23 cellular contexts compared by ENCODE assay signal in the genomic region with DNA sequence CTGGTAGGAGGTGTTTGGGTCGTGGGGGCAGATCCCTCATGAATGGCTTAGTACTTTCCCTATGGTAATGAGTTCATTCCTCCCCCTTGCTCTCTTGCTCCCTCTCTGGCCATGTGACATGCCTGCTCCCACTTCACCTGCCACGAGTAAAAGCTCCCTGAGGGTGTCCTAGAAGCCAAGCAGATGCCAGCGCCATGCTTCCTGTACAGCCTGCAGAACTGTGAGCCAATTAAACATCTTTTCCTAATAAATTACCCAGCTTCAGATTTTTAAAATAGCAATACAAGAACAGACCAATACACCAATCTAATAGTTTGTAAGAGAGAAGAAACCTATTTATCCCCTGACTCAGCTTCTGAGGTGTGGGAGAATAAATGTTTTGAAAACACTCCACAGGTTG.
"Had no signal": no experiment of that assay in that cellular context is flagged by ENCODE, and none has a peak within 500 bp of the region (broad histone marks: within the 10 kb centered on the region; RNA-seq: fewer than 3 reads in every experiment).

No MANE protein-coding gene starts in this region.

- H3K27me3 Mint-ChIP-seq: activated naive CD4-positive, alpha-beta T cell treated with anti-CD3 and anti-CD28 coated beads, Interleukin-2, amount 50 U/mL, for 24 hours had no signal

- H3K4me3 Mint-ChIP-seq: activated CD4-positive, alpha-beta memory T cell treated with anti-CD3 and anti-CD28 coated beads for 36 hours; activated CD8-positive, alpha-beta memory T cell treated with anti-CD3 and anti-CD28 coated beads, Interleukin-2, amount 10 ng/mL, durations not matched to agents 7 days and 5 days; activated naive CD4-positive, alpha-beta T cell treated with anti-CD3 and anti-CD28 coated beads, Interleukin-2, amount 50 U/mL, for 24 hours; central memory CD8-positive, alpha-beta T cell; effector memory CD8-positive, alpha-beta T cell; naive thymus-derived CD4-positive, alpha-beta T cell; neural progenitor cell; stimulated activated naive B cell treated with anti-CD40 and anti-IgM and Interleukin-4, amounts not matched to agents 10 μg/mL and 1 μg/mL and 100 μg/mL, for 72 hours had no signal

- H3K27ac Mint-ChIP-seq: activated CD4-positive, alpha-beta memory T cell treated with anti-CD3 and anti-CD28 coated beads for 36 hours; activated CD8-positive, alpha-beta memory T cell treated with anti-CD3 and anti-CD28 coated beads, Interleukin-2, amount 10 ng/mL, durations not matched to agents 7 days and 5 days; activated naive CD4-positive, alpha-beta T cell treated with anti-CD3 and anti-CD28 coated beads, Interleukin-2, amount 50 U/mL, for 24 hours; effector memory CD8-positive, alpha-beta T cell; naive thymus-derived CD4-positive, alpha-beta T cell; neural progenitor cell; stimulated activated naive B cell treated with anti-CD40 and anti-IgM and Interleukin-4, amounts not matched to agents 10 μg/mL and 1 μg/mL and 100 μg/mL, for 72 hours had no signal

- H3K36me3 Mint-ChIP-seq: activated CD4-positive, alpha-beta memory T cell treated with anti-CD3 and anti-CD28 coated beads for 36 hours; activated CD8-positive, alpha-beta memory T cell treated with anti-CD3 and anti-CD28 coated beads, Interleukin-2, amount 10 ng/mL, durations not matched to agents 7 days and 5 days; immature natural killer cell; neural progenitor cell had no signal

- H3K27me3 ChIP-seq: adrenal gland, breast epithelium, neural progenitor cell, sigmoid colon, transverse colon, uterus had no signal

- H3K36me3 ChIP-seq: adrenal gland, breast epithelium, lower lobe of right lung, neural progenitor cell, sigmoid colon, transverse colon, uterus had no signal

- H3K4me1 Mint-ChIP-seq: neural progenitor cell had no signal

- H3K9me3 Mint-ChIP-seq: activated naive CD4-positive, alpha-beta T cell treated with anti-CD3 and anti-CD28 coated beads, Interleukin-2, amount 50 U/mL, for 24 hours; central memory CD8-positive, alpha-beta T cell had no signal

- DNase-seq: activated CD4-positive, alpha-beta memory T cell treated with anti-CD3 and anti-CD28 coated beads for 36 hours; activated CD8-positive, alpha-beta memory T cell treated with anti-CD3 and anti-CD28 coated beads, Interleukin-2, amount 10 ng/mL, durations not matched to agents 7 days and 5 days; activated gamma-delta T cell treated with Interleukin-2 at 50 U/mL for 16 hours; activated T-cell treated with anti-CD3 and anti-CD28 coated beads for 4 hours; adrenal gland; dorsolateral prefrontal cortex; effector memory CD8-positive, alpha-beta T cell; foreskin melanocyte; lower lobe of right lung; naive thymus-derived CD4-positive, alpha-beta T cell; sigmoid colon; stimulated activated CD4-positive, alpha-beta T cell treated with anti-CD3 and anti-CD28 coated beads, Interleukin-2, amount 100 ng/mL, for 48 hours; stimulated activated CD8-positive, alpha-beta memory T cell treated with anti-CD3 and anti-CD28 coated beads, Interleukin-4, amount 100 ng/mL, for 48 hours; stimulated activated naive B cell treated with anti-CD40 and anti-IgM and Interleukin-4, amounts not matched to agents 10 μg/mL and 1 μg/mL and 100 μg/mL, for 72 hours; transverse colon; uterus had no signal

- H3K4me3 ChIP-seq: adrenal gland, breast epithelium, dorsolateral prefrontal cortex, lower lobe of right lung, neural progenitor cell, sigmoid colon, transverse colon, uterus had no signal

- ATAC-seq: activated CD8-positive, alpha-beta memory T cell treated with anti-CD3 and anti-CD28 coated beads, Interleukin-2, amount 10 ng/mL, durations not matched to agents 7 days and 5 days; effector memory CD8-positive, alpha-beta T cell; esophagus mucosa; left lobe of liver; lower lobe of right lung; naive thymus-derived CD4-positive, alpha-beta T cell; stimulated activated naive B cell treated with anti-CD40 and anti-IgM and Interleukin-4, amounts not matched to agents 10 μg/mL and 1 μg/mL and 100 μg/mL, for 72 hours had no signal

- H3K27ac ChIP-seq: adrenal gland, breast epithelium, dorsolateral prefrontal cortex, lower lobe of right lung, neural progenitor cell, sigmoid colon, transverse colon, uterus had no signal
